Comparison of ENCODE assay signal across 8 cellular contexts in genomic region chr15:70892912-70893560, GRCh38. TPM values are rescaled to one million over a fixed set of nuclear protein-coding genes. Genes with fewer than 3 reads are reported as not detected.
A peak's percentile ranks its signal among the peaks of the same experiment; 100 is the strongest.
DNase-seq lines count a peak whose midpoint lies in the region; ATAC-seq and TF ChIP-seq lines count a peak whose summit lies in the region.

No MANE protein-coding gene starts in this region.

- DNase-seq in D341Med (ENCODE audit: low spot score) (peak; percentile 52), glomerular visceral epithelial cell (ENCODE audit: extremely low spot score) (peak; percentile 58), osteocyte (ENCODE audit: extremely low spot score, unreplicated experiment) (no peak)

- no peaks in the 10 kb centered on the region for H3K9me3 Mint-ChIP-seq in activated T-helper 17 cell treated with anti-CD3 and anti-CD28 coated beads, Interleukin-2, amount 50 U/mL, for 72 hours
- no peaks in the 10 kb centered on the region for H3K9me3 Mint-ChIP-seq in osteocyte (ENCODE audit: unreplicated experiment)

- peaks cover 10% of the 10 kb centered on the region for H3K4me1 Mint-ChIP-seq in activated T-helper 17 cell treated with anti-CD3 and anti-CD28 coated beads, Interleukin-2, amount 50 U/mL, for 72 hours
- peaks cover 12% of the 10 kb centered on the region for H3K4me1 Mint-ChIP-seq in osteocyte (ENCODE audit: unreplicated experiment)

- H3K27ac Mint-ChIP-seq in activated T-helper 17 cell treated with anti-CD3 and anti-CD28 coated beads, Interleukin-2, amount 50 U/mL, for 72 hours, result peak overlapping the region; percentile 98
- H3K27ac Mint-ChIP-seq in osteocyte (ENCODE audit: unreplicated experiment), result peak overlapping the region; percentile 95

- H3K36me3 Mint-ChIP-seq in activated T-helper 17 cell treated with anti-CD3 and anti-CD28 coated beads, Interleukin-2, amount 50 U/mL, for 72 hours (ENCODE audit: low read depth), result peaks cover 6% of the 10 kb centered on the region
- peaks cover 9% of the 10 kb centered on the region for H3K36me3 Mint-ChIP-seq in osteocyte (ENCODE audit: unreplicated experiment)

- peak; percentile 73 for TF ChIP-seq CTCF in LNCAP (IDR thresholded peaks at IDR 0.05)
- peak; percentile 81 for TF ChIP-seq CTCF in osteocyte (IDR thresholded peaks at IDR 0.05)

- ATAC-seq in GM21381 (IDR thresholded peaks at IDR 0.05; ENCODE audit: unreplicated experiment) (peak; percentile 11), GM21360 (IDR thresholded peaks at IDR 0.05; ENCODE audit: unreplicated experiment) (no peak), GM19397 (IDR thresholded peaks at IDR 0.05; ENCODE audit: unreplicated experiment) (no peak)
- ATAC-seq in activated T-helper 17 cell treated with anti-CD3 and anti-CD28 coated beads, Interleukin-2, amount 50 U/mL, for 72 hours (replicated peaks), result peak; percentile 18

- peak overlapping the region; percentile 97 for H3K4me3 Mint-ChIP-seq in activated T-helper 17 cell treated with anti-CD3 and anti-CD28 coated beads, Interleukin-2, amount 50 U/mL, for 72 hours
- peak overlapping the region; percentile 84 for H3K4me3 Mint-ChIP-seq in osteocyte (ENCODE audit: unreplicated experiment)

- peaks cover 5% of the 10 kb centered on the region for H3K27me3 Mint-ChIP-seq in activated T-helper 17 cell treated with anti-CD3 and anti-CD28 coated beads, Interleukin-2, amount 50 U/mL, for 72 hours
- no peaks in the 10 kb centered on the region for H3K27me3 Mint-ChIP-seq in osteocyte (ENCODE audit: unreplicated experiment)

RNA-seq across cellular contexts. Expression of gene LRRC49, which starts 0.4 kb away (rescaled TPM):
- total RNA-seq in activated T-helper 17 cell treated with anti-CD3 and anti-CD28 coated beads, Interleukin-2, amount 50 U/mL, for 72 hours, result 1 to 10 TPM; 1.2 to 1.6 TPM
- total RNA-seq in osteocyte, result 8.9 and 12.5 TPM in 2 replicates

RNA-seq across cellular contexts. Expression of gene THAP10, which starts 0.8 kb away (rescaled TPM):
- total RNA-seq in activated T-helper 17 cell treated with anti-CD3 and anti-CD28 coated beads, Interleukin-2, amount 50 U/mL, for 72 hours, result under 1 TPM; 0.39 to 0.90 TPM
- total RNA-seq in osteocyte, result 1.5 and 1.7 TPM in 2 replicates

RNA-seq across cellular contexts. Expression of gene LARP6, which starts 39.1 kb away (rescaled TPM):
- under 1 TPM in 1 of 2 donors, not detected in 1; 0.26 TPM for total RNA-seq in activated T-helper 17 cell treated with anti-CD3 and anti-CD28 coated beads, Interleukin-2, amount 50 U/mL, for 72 hours
- total RNA-seq in osteocyte, result 119 and 123 TPM in 2 replicates

Comparison
In these comparisons a context has a peak if more than half of its experiments do, and no peak if none do; other contexts are left out.
1. ATAC-seq: peak in GM21381 (single experiment) and activated T-helper 17 cell treated with anti-CD3 and anti-CD28 coated beads, Interleukin-2, amount 50 U/mL, for 72 hours (single experiment); none in GM21360 (single experiment) and GM19397 (single experiment).
2. RNA of gene LARP6, which starts 39.1 kb away (total RNA-seq): 119 to 123 TPM in osteocyte; 0.26 TPM in activated T-helper 17 cell treated with anti-CD3 and anti-CD28 coated beads, Interleukin-2, amount 50 U/mL, for 72 hours; every median in the first group is over 10 times any median in the second.